Comparison of ENCODE assay signal across 8 cellular contexts in the genomic region with DNA sequence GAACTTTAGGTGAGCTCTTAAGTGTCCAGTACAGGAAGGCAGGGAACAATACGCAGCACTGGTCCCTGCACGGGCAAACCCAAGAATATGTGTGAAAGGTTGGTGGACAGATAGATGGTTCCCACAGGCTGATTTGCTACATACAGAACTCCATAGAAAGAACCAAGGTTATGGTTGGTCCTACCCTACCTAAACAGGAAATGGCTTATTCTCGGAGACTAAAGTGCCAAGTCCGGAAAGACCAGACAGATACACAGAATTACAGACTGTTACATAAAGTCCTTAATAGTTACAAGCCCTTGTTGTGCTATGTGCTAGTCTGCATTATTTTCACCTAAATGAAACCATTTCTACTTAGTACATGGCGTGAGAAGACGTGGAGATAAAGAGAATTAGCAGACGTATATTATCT. TPM values are rescaled to one million over a fixed set of nuclear protein-coding genes. Genes with fewer than 3 reads are reported as not detected.
DNase-seq lines count a peak whose midpoint lies in the region; ATAC-seq and TF ChIP-seq lines count a peak whose summit lies in the region.

No MANE protein-coding gene starts in this region.

- no peak overlapping the region for H2BK15ac ChIP-seq in mesenchymal stem cell (ENCODE audit: low read depth, poor library complexity, severe bottlenecking)

- H2AK5ac ChIP-seq in mesenchymal stem cell (ENCODE audit: low read length, severe bottlenecking), result no peak overlapping the region

- no peak overlapping the region for H2BK5ac ChIP-seq in mesenchymal stem cell (ENCODE audit: low read depth, low read length, poor library complexity, severe bottlenecking)

- H3K79me2 ChIP-seq in PC-3 (ENCODE audit: low read length), result peaks cover 57% of the 10 kb centered on the region

- no peaks in the 10 kb centered on the region for H4K20me1 ChIP-seq in PC-3 (ENCODE audit: low read length)

- ATAC-seq in PC-3 (peak; percentile 21), HG02840 (IDR thresholded peaks at IDR 0.05; ENCODE audit: low FRiP score, unreplicated experiment) (no peak)

- no peak overlapping the region for H2BK120ac ChIP-seq in mesenchymal stem cell (ENCODE audit: low read depth, low read length)

- TF ChIP-seq POLR2A in vagina (IDR thresholded peaks at IDR 0.05), result no peak

- no peaks in the 10 kb centered on the region for H3F3A ChIP-seq in PC-3 (ENCODE audit: low read length, unreplicated experiment)

- POLR2A ChIA-PET in PC-3 (lab: Charles Lee; ENCODE audit: unreplicated experiment), result no interaction called here

- no peaks in the 10 kb centered on the region for H3K9me2 ChIP-seq in PC-3 (replicated peaks; ENCODE audit: low read length)

- H3K4me3 ChIP-seq in PC-3 (ENCODE audit: low read length) (peak overlapping the region; percentile 86), mesenchymal stem cell (ENCODE audit: insufficient read depth in 1 of 2, low read depth in 1 of 2, low read length in 2 of 2) (peak overlapping the region; percentile 97 to 99), vagina (peak overlapping the region; percentile 90 to 93)

- H3K18ac ChIP-seq in mesenchymal stem cell (ENCODE audit: low read depth in 1 of 2, low read length in 2 of 2), result no peak overlapping the region

- peaks cover 14% of the 10 kb centered on the region for H3K4me1 ChIP-seq in PC-3 (ENCODE audit: insufficient read depth, low read length)
- H3K4me1 ChIP-seq in mesenchymal stem cell (ENCODE audit: control insufficient read depth, insufficient read depth, low read depth, low read length), result no peaks in the 10 kb centered on the region
- H3K4me1 ChIP-seq in vagina, result peaks cover 65% of the 10 kb centered on the region

- H4K91ac ChIP-seq in mesenchymal stem cell (ENCODE audit: low read length), result no peak overlapping the region

- no peak overlapping the region for H2BK12ac ChIP-seq in mesenchymal stem cell (ENCODE audit: low read length in 2 of 2)

- TF ChIP-seq CTCF in PC-3 (conservative IDR thresholded peaks at IDR 0.05; ENCODE audit: low read depth, low read length) (no peak), vagina (IDR thresholded peaks at IDR 0.05) (no peak)

- H3K27me3 ChIP-seq in PC-3 (ENCODE audit: low read length) (no peaks in the 10 kb centered on the region), mesenchymal stem cell (ENCODE audit: control insufficient read depth in 1 of 2, insufficient read depth in 1 of 2, low read length in 2 of 2) (peaks cover 7 to 10% of the 10 kb centered on the region in 2 experiments), vagina (no peaks in the 10 kb centered on the region)

- DNase-seq in A172 (ENCODE audit: low spot score) (peak; percentile 35), GM03348 (ENCODE audit: low spot score) (peak; percentile 16), PC-3 (peak; percentile 54), mesenchymal stem cell (peak; percentile 67), vagina (ENCODE audit: extremely low spot score in 2 of 2) (no peak), OCI-M2 (lab: John Stamatoyannopoulos, UW; ENCODE audit: unreplicated experiment) (no peak)

- no peak overlapping the region for H3K23ac ChIP-seq in mesenchymal stem cell (ENCODE audit: low read length in 2 of 2)

- no peaks in the 10 kb centered on the region for H3K79me1 ChIP-seq in mesenchymal stem cell (replicated peaks; ENCODE audit: low read length, poor library complexity, severe bottlenecking)

- H3K4ac ChIP-seq in mesenchymal stem cell (ENCODE audit: low read depth in 1 of 2, low read length in 2 of 2), result no peak overlapping the region

- CTCF ChIA-PET in PC-3 (lab: Charles Lee), result no interaction called here

- H2AFZ ChIP-seq in PC-3 (ENCODE audit: low read length) (peak overlapping the region; percentile 52), mesenchymal stem cell (ENCODE audit: low read depth, low read length) (no peak overlapping the region)

- no peaks in the 10 kb centered on the region for H3K9me3 ChIP-seq in PC-3 (ENCODE audit: low read length)
- H3K9me3 ChIP-seq in mesenchymal stem cell (ENCODE audit: control insufficient read depth, low read length), result no peaks in the 10 kb centered on the region
- H3K9me3 ChIP-seq in vagina, result no peaks in the 10 kb centered on the region

- H3K9ac ChIP-seq in PC-3 (ENCODE audit: low read length) (peak overlapping the region; percentile 83), mesenchymal stem cell (ENCODE audit: low read length) (peak overlapping the region; percentile 94)

- BruUV-seq in PC-3 (replicated peaks; lab: Mats Ljungman, UMichigan), result TSS peak; percentile 40

- H3K36me3 ChIP-seq in PC-3 (ENCODE audit: low read depth, low read length), result no peaks in the 10 kb centered on the region
- no peaks in the 10 kb centered on the region for H3K36me3 ChIP-seq in mesenchymal stem cell (ENCODE audit: control insufficient read depth in 1 of 2, insufficient read depth in 2 of 2, low read depth in 1 of 2, low read length in 2 of 2)
- no peaks in the 10 kb centered on the region for H3K36me3 ChIP-seq in vagina

- 2% methylated on average over 7 of the region's 7 CpGs for WGBS in mesenchymal stem cell

- no peak overlapping the region for H4K8ac ChIP-seq in mesenchymal stem cell (ENCODE audit: low read length)

- no peak overlapping the region for H3K14ac ChIP-seq in mesenchymal stem cell (ENCODE audit: low read length in 2 of 2)

- intact Hi-C loops in PC-3 (cut with micrococcal nuclease) (loop anchor here (2.0 kb wide), 2 partner anchors 14 to 40 kb away; no protein-coding TSS in a partner anchor), vagina (cut with DNase I) (loop anchor here (10.0 kb wide), 1 partner anchor 144 kb away; no protein-coding TSS in a partner anchor)

- H3K27ac ChIP-seq in PC-3 (ENCODE audit: low read length), result peak overlapping the region; percentile 41
- H3K27ac ChIP-seq in cingulate gyrus (ENCODE audit: low read depth, low read length), result peak overlapping the region; percentile 84
- H3K27ac ChIP-seq in mesenchymal stem cell (ENCODE audit: low read length, poor library complexity, severe bottlenecking), result peak overlapping the region; percentile 4
- H3K27ac ChIP-seq in vagina, result peak overlapping the region; percentile 98

- H3K4me2 ChIP-seq in PC-3 (ENCODE audit: low read length) (peak overlapping the region; percentile 89), mesenchymal stem cell (ENCODE audit: low read length, poor library complexity, severe bottlenecking) (peak overlapping the region; percentile 40)

RNA-seq across cellular contexts. Expression of a gene that starts 1.2 kb away (rescaled TPM):
- 29.2 and 34.1 TPM in 2 replicates for total RNA-seq in A172 (2014; rRNA removed; shearing (Covaris generic))
- total RNA-seq in PC-3 (2014; rRNA removed), result 17.9 and 29.0 TPM in 2 replicates
- 19.2 TPM for polyA plus RNA-seq in mesenchymal stem cell (2013, experiment 1 of 2)
- polyA plus RNA-seq in mesenchymal stem cell (2013, experiment 2 of 2), result 19.1 TPM
- 102 TPM for total RNA-seq in vagina

Comparison
In these comparisons a context has a peak if more than half of its experiments do, and no peak if none do; other contexts are left out.
1. DNase-seq: peak in A172 (single experiment), GM03348 (single experiment), PC-3 (single experiment) and mesenchymal stem cell (single experiment); none in vagina (0 of 2) and OCI-M2 (single experiment).
2. H3K27ac ChIP-seq: peak in every context shown above with its lines; median percentile 98 in vagina; 84 in cingulate gyrus; 41 in PC-3; 4 in mesenchymal stem cell.
3. Peak in every context shown above with its lines, with median percentiles within 50 percentile points of each other: H3K4me3 ChIP-seq.